In genomic region chrX:17104433-17104832, GRCh38 we compare ENCODE assay signal across 20 cellular contexts.
"Had no signal": no experiment of that assay in that cellular context is flagged by ENCODE, and none has a peak within 500 bp of the region (broad histone marks: within the 10 kb centered on the region; RNA-seq: fewer than 3 reads in every experiment).

No MANE protein-coding gene starts in this region.

- DNase-seq: dermis blood vessel endothelial cell; esophagus squamous epithelium; foreskin fibroblast; left colon; left ventricle myocardium superior; mesenchymal stem cell; midbrain; nucleus accumbens; ovary; sigmoid colon; stimulated activated naive CD4-positive, alpha-beta T cell; stomach; substantia nigra; transverse colon had no signal

- H3K9me3 ChIP-seq: esophagus squamous epithelium, ovary, right atrium auricular region, sigmoid colon, thoracic aorta, transverse colon had no signal

- ATAC-seq: left colon, left ventricle myocardium superior had no signal

- H3K36me3 ChIP-seq: esophagus squamous epithelium, neural progenitor cell, ovary, right atrium auricular region, sigmoid colon, thoracic aorta, transverse colon had no signal

- H3K79me2 ChIP-seq: hepatocyte had no signal

- H3K27me3 ChIP-seq: esophagus squamous epithelium, hepatocyte, neural progenitor cell, ovary, right atrium auricular region, sigmoid colon, stomach, transverse colon had no signal

- H3K4me1 ChIP-seq: esophagus squamous epithelium, neural progenitor cell, right atrium auricular region, sigmoid colon, stomach, transverse colon had no signal

- H2AFZ ChIP-seq: hepatocyte, neural progenitor cell had no signal

- H3K4me2 ChIP-seq: hepatocyte, neural progenitor cell had no signal

- H3K4me3 ChIP-seq: esophagus squamous epithelium, hepatocyte, lung, neural progenitor cell, ovary, right atrium auricular region, sigmoid colon, skin epidermis, stomach, thoracic aorta, transverse colon had no signal

- H3K9ac ChIP-seq: neural progenitor cell had no signal

- H3K27ac ChIP-seq: esophagus squamous epithelium, hepatocyte, neural progenitor cell, ovary, right atrium auricular region, sigmoid colon, skin epidermis, stomach, thoracic aorta, transverse colon had no signal
